8 cellular contexts compared by ENCODE assay signal in genomic region chr18:63971320-63972071, GRCh38. TPM values are rescaled to one million over a fixed set of nuclear protein-coding genes. Genes with fewer than 3 reads are reported as not detected.
DNase-seq lines count a peak whose midpoint lies in the region; ATAC-seq and TF ChIP-seq lines count a peak whose summit lies in the region.

No MANE protein-coding gene starts in this region.

- peak overlapping the region; percentile 94 to 99 (median 96) for H3K4me3 Mint-ChIP-seq in CD4-positive, CD25-positive, alpha-beta regulatory T cell
- H3K4me3 Mint-ChIP-seq in natural killer cell = peak overlapping the region; percentile 96

- no peak overlapping the region for H3K4me3 ChIP-seq in CD4-positive, CD25-positive, alpha-beta regulatory T cell (ENCODE audit: low read depth, low read length)
- H3K4me3 ChIP-seq in MG63 (peak overlapping the region; percentile 92; the same call in 1 of the 2 replicates), coronary artery (peak overlapping the region; percentile 90)

- peaks cover 13 to 42% (median 25%) of the 10 kb centered on the region in 4 donors for H3K4me1 Mint-ChIP-seq in CD4-positive, CD25-positive, alpha-beta regulatory T cell
- peaks cover 29 to 43% of the 10 kb centered on the region in 2 donors for H3K4me1 Mint-ChIP-seq in natural killer cell

- no peaks in the 10 kb centered on the region for H3K27me3 Mint-ChIP-seq in CD4-positive, CD25-positive, alpha-beta regulatory T cell
- peaks cover 0 to 8% of the 10 kb centered on the region in 2 donors for H3K27me3 Mint-ChIP-seq in natural killer cell (ENCODE audit: low read depth in 2 of 2)

- TF ChIP-seq CTCF in coronary artery (IDR thresholded peaks at IDR 0.05) (no peak), natural killer cell (IDR thresholded peaks at IDR 0.05) (no peak)

- no peaks in the 10 kb centered on the region for H3K36me3 Mint-ChIP-seq in CD4-positive, CD25-positive, alpha-beta regulatory T cell
- H3K36me3 Mint-ChIP-seq in natural killer cell = no peaks in the 10 kb centered on the region

- DNase-seq in CD4-positive, CD25-positive, alpha-beta regulatory T cell = no peak
- no peak for DNase-seq in MG63
- no peak for DNase-seq in coronary artery (ENCODE audit: low spot score)
- DNase-seq in natural killer cell = no peak

- H3K36me3 ChIP-seq in CD4-positive, CD25-positive, alpha-beta regulatory T cell (ENCODE audit: control insufficient read depth, insufficient read depth, low read length) = no peaks in the 10 kb centered on the region
- H3K36me3 ChIP-seq in MG63 = 0 out of 2 replicates have a peak, but pooled peaks cover 2% of the 10 kb centered on the region

- H3K27me3 ChIP-seq in CD4-positive, CD25-positive, alpha-beta regulatory T cell (ENCODE audit: control insufficient read depth, insufficient read depth, low read length) = no peaks in the 10 kb centered on the region
- H3K27me3 ChIP-seq in MG63 = no peaks in the 10 kb centered on the region

- intact Hi-C loops in natural killer cell (cut with micrococcal nuclease) = loop anchor here (10.0 kb wide), 1 partner anchor 147 kb away; no protein-coding TSS in a partner anchor

- peak overlapping the region; percentile 93 to 97 (median 97) for H3K27ac Mint-ChIP-seq in CD4-positive, CD25-positive, alpha-beta regulatory T cell
- peak overlapping the region; percentile 71 to 99 for H3K27ac Mint-ChIP-seq in natural killer cell

- no peaks in the 10 kb centered on the region for H3K9me3 ChIP-seq in CD4-positive, CD25-positive, alpha-beta regulatory T cell (ENCODE audit: control insufficient read depth in 2 of 2, low read length in 2 of 2)
- H3K9me3 ChIP-seq in MG63 = no peaks in the 10 kb centered on the region

- H3K4me1 ChIP-seq in CD4-positive, CD25-positive, alpha-beta regulatory T cell (ENCODE audit: control insufficient read depth, insufficient read depth, low read length, poor library complexity, severe bottlenecking) = peaks cover 10% of the 10 kb centered on the region

- no peaks in the 10 kb centered on the region for H3K9me3 Mint-ChIP-seq in CD4-positive, CD25-positive, alpha-beta regulatory T cell
- no peaks in the 10 kb centered on the region for H3K9me3 Mint-ChIP-seq in natural killer cell

- no peak for ATAC-seq in CD4-positive, CD25-positive, alpha-beta regulatory T cell (ENCODE audit: low read depth in 2 of 2)
- no peak for ATAC-seq in natural killer cell
- ATAC-seq in HG02840 (IDR thresholded peaks at IDR 0.05; ENCODE audit: low FRiP score, unreplicated experiment) = no peak
- ATAC-seq in GM21737 (IDR thresholded peaks at IDR 0.05; ENCODE audit: unreplicated experiment) = no peak
- ATAC-seq in esophagus mucosa = no peak
- no peak for ATAC-seq in HG03280 (IDR thresholded peaks at IDR 0.05; ENCODE audit: unreplicated experiment)

- H3K27ac ChIP-seq in CD4-positive, CD25-positive, alpha-beta regulatory T cell (ENCODE audit: insufficient read depth, low read length, poor library complexity, severe bottlenecking) = no peak overlapping the region
- peak overlapping the region; percentile 97 to 98 for H3K27ac ChIP-seq in coronary artery

RNA-seq across cellular contexts. Expression of gene SERPINB8, which starts 1.6 kb away (rescaled TPM):
- 13.5 TPM for total RNA-seq in CD4-positive, CD25-positive, alpha-beta regulatory T cell
- polyA plus RNA-seq in CD4-positive, CD25-positive, alpha-beta regulatory T cell = 10 to 100 TPM; 14.1 to 29.4 (median 15.4) TPM
- 2.8 and 3.9 TPM in 2 replicates for total RNA-seq in MG63 (2014; rRNA removed; shearing (Covaris generic); ENCODE audit: low replicate concordance)
- 10 to 100 TPM in 2 of 3 donors, 1 to 10 TPM in 1; 4.9 to 12.9 (median 12.8) TPM for total RNA-seq in natural killer cell
- total RNA-seq in esophagus mucosa = 44.0 TPM

RNA-seq across cellular contexts. Expression of gene HMSD, which starts 22.4 kb away (rescaled TPM):
- total RNA-seq in CD4-positive, CD25-positive, alpha-beta regulatory T cell = not detected
- not detected for polyA plus RNA-seq in CD4-positive, CD25-positive, alpha-beta regulatory T cell
- total RNA-seq in MG63 (2014; rRNA removed; shearing (Covaris generic); ENCODE audit: low replicate concordance) = not detected in 2 replicates
- total RNA-seq in natural killer cell (not detected), esophagus mucosa (2.0 TPM)
